In the genomic region with DNA sequence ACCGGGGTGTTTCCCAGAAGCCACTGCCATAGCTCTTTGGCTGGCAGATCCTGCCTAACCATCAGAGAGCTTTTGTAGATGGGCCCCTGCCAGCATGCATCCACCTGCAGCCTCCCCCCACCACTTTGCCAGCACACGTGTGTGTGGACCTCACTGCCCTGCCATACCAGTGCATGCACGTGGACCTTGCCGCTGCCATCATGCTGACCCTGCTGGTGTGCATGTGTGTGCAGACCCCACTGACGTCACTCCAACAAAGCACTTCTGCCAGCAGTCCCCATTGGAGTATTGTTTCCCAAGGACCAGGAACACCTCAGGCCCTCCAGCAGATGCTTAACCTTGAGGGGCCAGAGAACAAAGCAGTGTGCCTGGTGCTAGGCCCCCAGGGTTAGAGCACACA, we compare ENCODE assay signal across 27 cellular contexts.
"Had no signal": no experiment of that assay in that cellular context is flagged by ENCODE, and none has a peak within 500 bp of the region (broad histone marks: within the 10 kb centered on the region; RNA-seq: fewer than 3 reads in every experiment).

No MANE protein-coding gene starts in this region.

- H3K4me1 ChIP-seq: ascending aorta had no signal

- H3K4me3 ChIP-seq: ascending aorta had no signal

- H3K36me3 ChIP-seq: ascending aorta had no signal

- FAIRE-seq: TTC549 had no signal

- H3K27ac ChIP-seq: ascending aorta, VCaP had no signal

- DNase-seq: activated B cell treated with CpG ODN at 0.5 μM for 24 hours; activated CD4-positive, alpha-beta memory T cell treated with anti-CD3 and anti-CD28 coated beads, Interleukin-2, amount 10 ng/mL, durations not matched to agents 7 days and 5 days; activated CD4-positive, alpha-beta T cell treated with anti-CD3 and anti-CD28 coated beads for 4 hours; activated CD4-positive, alpha-beta T cell treated with anti-CD3 and anti-CD28 coated beads, Interleukin-2, amount 10 ng/mL, durations not matched to agents 24 days and 14 days; activated CD4-positive, alpha-beta T cell treated with anti-CD3 and anti-CD28 coated beads, Interleukin-2, amount 50 U/mL, for 1 hour; activated CD4-positive, alpha-beta T cell treated with anti-CD3 and anti-CD28 coated beads, Interleukin-2, amount 50 U/mL, for 4 hours; activated CD4-positive, CD25-positive, alpha-beta regulatory T cell treated with anti-CD3 and anti-CD28 coated beads, Interleukin-2, amount 50 U/mL, for 72 hours; activated CD8-positive, alpha-beta memory T cell treated with anti-CD3 and anti-CD28 coated beads for 24 hours; activated CD8-positive, alpha-beta memory T cell treated with anti-CD3 and anti-CD28 coated beads, Interleukin-2, amount 10 ng/mL, durations not matched to agents 7 days and 5 days; activated CD8-positive, alpha-beta memory T cell treated with anti-CD3 and anti-CD28 coated beads, Interleukin-2, amount 50 U/mL, for 48 hours; activated CD8-positive, alpha-beta T cell treated with anti-CD3 and anti-CD28 coated beads, Interleukin-2, amount 10 ng/mL, durations not matched to agents 7 days and 5 days; activated effector memory CD4-positive, alpha-beta T cell treated with Interleukin-2 at 50 U/mL for 16 hours; activated gamma-delta T cell; activated naive CD4-positive, alpha-beta T cell treated with anti-CD3 and anti-CD28 coated beads, Interleukin-2, amount 10 ng/mL, durations not matched to agents 7 days and 5 days; activated naive CD4-positive, alpha-beta T cell treated with Interleukin-2 at 50 U/mL for 16 hours; activated naive CD8-positive, alpha-beta T cell treated with anti-CD3 and anti-CD28 coated beads, Interleukin-2, amount 10 ng/mL, durations not matched to agents 7 days and 5 days; activated naive CD8-positive, alpha-beta T cell treated with anti-CD3 and anti-CD28 coated beads, Interleukin-2, amount 50 U/mL, for 24 hours; activated T-cell treated with anti-CD3 and anti-CD28 coated beads, Interleukin-2, amount 50 U/mL, for 24 hours; activated T-cell treated with anti-CD3 and anti-CD28 coated beads, Interleukin-2, amount 50 U/mL, for 48 hours; amygdala; anterior cingulate cortex; central memory CD4-positive, alpha-beta T cell; T-helper 2 cell; T-helper 9 cell had no signal

- ATAC-seq: activated CD8-positive, alpha-beta memory T cell treated with anti-CD3 and anti-CD28 coated beads, Interleukin-2, amount 10 ng/mL, durations not matched to agents 7 days and 5 days; activated CD8-positive, alpha-beta T cell treated with anti-CD3 and anti-CD28 coated beads, Interleukin-2, amount 10 ng/mL, durations not matched to agents 7 days and 5 days; activated naive CD8-positive, alpha-beta T cell treated with anti-CD3 and anti-CD28 coated beads, Interleukin-2, amount 50 U/mL, for 24 hours had no signal

- H3K27me3 ChIP-seq: ascending aorta had no signal
